Comparison of ENCODE assay signal across 26 cellular contexts in the genomic region with DNA sequence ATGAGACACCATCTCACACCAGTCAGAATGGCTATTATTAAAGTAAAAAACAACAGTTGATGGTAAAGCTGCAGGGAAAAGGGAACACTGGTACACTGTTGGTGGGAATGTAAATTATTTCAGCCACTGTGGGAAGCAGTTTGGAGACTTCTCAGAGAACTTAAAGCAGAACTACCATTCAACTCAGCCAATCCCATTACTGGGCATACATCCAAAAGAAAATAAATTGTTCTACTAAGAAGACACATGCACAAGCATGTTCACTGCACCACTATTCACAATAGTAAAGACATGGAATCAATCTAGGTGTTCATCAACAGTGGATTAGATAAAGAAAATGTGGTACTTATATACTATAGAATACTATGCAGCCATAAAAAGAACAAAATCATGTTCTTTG.
DNase-seq lines count a peak whose midpoint lies in the region; ATAC-seq and TF ChIP-seq lines count a peak whose summit lies in the region.
"Had no signal": no experiment of that assay in that cellular context is flagged by ENCODE, and none has a peak within 500 bp of the region (broad histone marks: within the 10 kb centered on the region; RNA-seq: fewer than 3 reads in every experiment).

No MANE protein-coding gene starts in this region.

- no peak overlapping the region for H2AFZ ChIP-seq in smooth muscle cell (ENCODE audit: low read depth)

- peak overlapping the region; percentile 50 for H3K4me3 ChIP-seq in smooth muscle cell
- H3K4me3 ChIP-seq: BLaER1, MG63, mucosa of descending colon, transverse colon had no signal

- H4K20me1 ChIP-seq in smooth muscle cell (ENCODE audit: low read depth), result peaks cover 14% of the 10 kb centered on the region
- H4K20me1 ChIP-seq: BLaER1 had no signal

- no peaks in the 10 kb centered on the region for H3K79me2 ChIP-seq in smooth muscle cell (ENCODE audit: low read depth)

- H3K4me1 ChIP-seq in smooth muscle cell (ENCODE audit: low read depth), result no peaks in the 10 kb centered on the region
- H3K4me1 ChIP-seq: BLaER1, stomach, transverse colon had no signal

- POLR2A ChIA-PET in activated B cell treated with CpG ODN at 0.5 μM for 24 hours (lab: Charles Lee), result no interaction called here

- peak overlapping the region; percentile 67 for H3K4me2 ChIP-seq in smooth muscle cell
- H3K4me2 ChIP-seq: BLaER1 had no signal

- no peaks in the 10 kb centered on the region for H3K36me3 ChIP-seq in smooth muscle cell (ENCODE audit: low read depth)
- H3K36me3 ChIP-seq: BLaER1, MG63, stomach, transverse colon had no signal

- H3K4me3 Mint-ChIP-seq in activated T-cell treated with anti-CD3 and anti-CD28 coated beads, Interleukin-2, amount 50 U/mL, for 4 hours, result peak overlapping the region; percentile 7
- H3K4me3 Mint-ChIP-seq in activated B cell treated with CpG ODN at 0.5 μM for 24 hours (peak overlapping the region; percentile 35), glutamatergic neuron (ENCODE audit: unreplicated experiment) (peak overlapping the region; percentile 79)
- H3K4me3 Mint-ChIP-seq: activated CD4-positive, alpha-beta memory T cell treated with anti-CD3 and anti-CD28 coated beads, Interleukin-2, amount 10 ng/mL, durations not matched to agents 7 days and 5 days had no signal

- H3K9ac ChIP-seq in smooth muscle cell (ENCODE audit: low read depth), result no peak overlapping the region
- H3K9ac ChIP-seq: BLaER1 had no signal

- H3K9me3 ChIP-seq in smooth muscle cell (replicated peaks; ENCODE audit: low read depth), result no peaks in the 10 kb centered on the region
- H3K9me3 ChIP-seq: BLaER1, MG63, mucosa of descending colon, stomach, transverse colon had no signal

- H3K27ac Mint-ChIP-seq in activated B cell treated with CpG ODN at 0.5 μM for 24 hours (no peak overlapping the region), glutamatergic neuron (ENCODE audit: unreplicated experiment) (peak overlapping the region; percentile 25)
- H3K27ac Mint-ChIP-seq: activated CD4-positive, alpha-beta memory T cell treated with anti-CD3 and anti-CD28 coated beads, Interleukin-2, amount 10 ng/mL, durations not matched to agents 7 days and 5 days; IgD-negative memory B cell had no signal

- intact Hi-C loops in activated B cell treated with CpG ODN at 0.5 μM for 24 hours (cut with micrococcal nuclease), result loop anchor here (10.0 kb wide), 2 partner anchors 175 to 1515 kb away; partner anchors contain the start of gene SLC10A7

- ATAC-seq in activated T-cell treated with anti-CD3 and anti-CD28 coated beads, Interleukin-2, amount 50 U/mL, for 4 hours, result no peak
- ATAC-seq in activated B cell treated with CpG ODN at 0.5 μM for 24 hours (ENCODE audit: low read depth) (no peak), GM18520 (IDR thresholded peaks at IDR 0.05; ENCODE audit: unreplicated experiment) (no peak)
- ATAC-seq: mucosa of descending colon had no signal

- peaks cover 4% of the 10 kb centered on the region for H3K4me1 Mint-ChIP-seq in activated T-cell treated with anti-CD3 and anti-CD28 coated beads, Interleukin-2, amount 50 U/mL, for 4 hours (ENCODE audit: low read depth)
- H3K4me1 Mint-ChIP-seq in activated B cell treated with CpG ODN at 0.5 μM for 24 hours, result no peaks in the 10 kb centered on the region
- H3K4me1 Mint-ChIP-seq in glutamatergic neuron (ENCODE audit: low read depth, unreplicated experiment), result peaks cover 11% of the 10 kb centered on the region

- H3K27me3 Mint-ChIP-seq in activated T-cell treated with anti-CD3 and anti-CD28 coated beads, Interleukin-2, amount 50 U/mL, for 4 hours (ENCODE audit: low read depth), result no peaks in the 10 kb centered on the region
- H3K27me3 Mint-ChIP-seq in activated B cell treated with CpG ODN at 0.5 μM for 24 hours (no peaks in the 10 kb centered on the region), glutamatergic neuron (ENCODE audit: unreplicated experiment) (no peaks in the 10 kb centered on the region)
- H3K27me3 Mint-ChIP-seq: activated CD4-positive, alpha-beta memory T cell treated with anti-CD3 and anti-CD28 coated beads, Interleukin-2, amount 10 ng/mL, durations not matched to agents 7 days and 5 days; IgD-negative memory B cell had no signal

- TF ChIP-seq CTCF in activated B cell treated with CpG ODN at 0.5 μM for 24 hours (IDR thresholded peaks at IDR 0.05) (no peak), glutamatergic neuron (IDR thresholded peaks at IDR 0.05; ENCODE audit: partially characterized antibody, unreplicated experiment) (no peak), smooth muscle cell (IDR thresholded peaks at IDR 0.05; ENCODE audit: borderline replicate concordance, insufficient read depth, poor library complexity, severe bottlenecking) (no peak)

- no peaks in the 10 kb centered on the region for H3F3A ChIP-seq in smooth muscle cell (ENCODE audit: low read depth)

- no peaks in the 10 kb centered on the region for H3K27me3 ChIP-seq in smooth muscle cell (ENCODE audit: low read depth)
- H3K27me3 ChIP-seq: BLaER1, MG63, stomach, transverse colon had no signal

- CTCF ChIA-PET in activated B cell treated with CpG ODN at 0.5 μM for 24 hours (lab: Charles Lee), result no interaction called here

- DNase-seq in activated T-cell treated with anti-CD3 and anti-CD28 coated beads, Interleukin-2, amount 50 U/mL, for 4 hours, result no peak
- no peak for DNase-seq in activated T-cell treated with anti-CD3 and anti-CD28 coated beads, Interleukin-2, amount 50 U/mL, for 48 hours
- DNase-seq in activated B cell treated with CpG ODN at 0.5 μM for 24 hours, result no peak
- no peak for DNase-seq in glutamatergic neuron
- no peak for DNase-seq in smooth muscle cell (lab: John Stamatoyannopoulos, UW; ENCODE audit: unreplicated experiment)
- DNase-seq in AG20443 (ENCODE audit: low spot score), result no peak
- DNase-seq in substantia nigra (lab: John Stamatoyannopoulos, UW), result no peak
- DNase-seq: activated CD4-positive, alpha-beta memory T cell treated with anti-CD3 and anti-CD28 coated beads, Interleukin-2, amount 10 ng/mL, durations not matched to agents 7 days and 5 days; activated naive CD4-positive, alpha-beta T cell; amygdala; central memory CD4-positive, alpha-beta T cell; GOT3; MG63; mucosa of descending colon; NCI-H1417; NCI-H2107; NCI-H510A; small intestine; stimulated activated CD4-positive, alpha-beta T cell treated with anti-CD3 and anti-CD28 coated beads, Interleukin-4, amount 100 ng/mL, for 1 hour; stomach; T-helper 2 cell; transverse colon had no signal

- H3K36me3 Mint-ChIP-seq in activated T-cell treated with anti-CD3 and anti-CD28 coated beads, Interleukin-2, amount 50 U/mL, for 4 hours (ENCODE audit: insufficient read depth), result no peaks in the 10 kb centered on the region
- H3K36me3 Mint-ChIP-seq in activated B cell treated with CpG ODN at 0.5 μM for 24 hours (ENCODE audit: low read depth) (no peaks in the 10 kb centered on the region), glutamatergic neuron (ENCODE audit: unreplicated experiment) (no peaks in the 10 kb centered on the region)
- H3K36me3 Mint-ChIP-seq: IgD-negative memory B cell had no signal

- no peaks in the 10 kb centered on the region for H3K9me3 Mint-ChIP-seq in activated T-cell treated with anti-CD3 and anti-CD28 coated beads, Interleukin-2, amount 50 U/mL, for 4 hours
- H3K9me3 Mint-ChIP-seq in activated B cell treated with CpG ODN at 0.5 μM for 24 hours, result no peaks in the 10 kb centered on the region
- no peaks in the 10 kb centered on the region for H3K9me3 Mint-ChIP-seq in glutamatergic neuron (ENCODE audit: unreplicated experiment)
- H3K9me3 Mint-ChIP-seq: activated CD4-positive, alpha-beta memory T cell treated with anti-CD3 and anti-CD28 coated beads, Interleukin-2, amount 10 ng/mL, durations not matched to agents 7 days and 5 days had no signal

- H3K27ac ChIP-seq in smooth muscle cell (ENCODE audit: low read depth) (no peak overlapping the region), substantia nigra (ENCODE audit: low read depth, low read length, poor library complexity, severe bottlenecking) (no peak overlapping the region)
- H3K27ac ChIP-seq: BLaER1, epithelial cell of prostate, stomach, transverse colon had no signal

Comparison
In these comparisons a context has a peak if more than half of its experiments do, and no peak if none do; other contexts are left out.
1. H3K4me3 Mint-ChIP-seq: peak in every context shown above with its lines; median percentile 79 in glutamatergic neuron; 35 in activated B cell treated with CpG ODN at 0.5 μM for 24 hours; 7 in activated T-cell treated with anti-CD3 and anti-CD28 coated beads, Interleukin-2, amount 50 U/mL, for 4 hours.